Comparison of ENCODE assay signal across 14 cellular contexts in genomic region chr17:1693339-1693738, GRCh38.
"Had no signal": no experiment of that assay in that cellular context is flagged by ENCODE, and none has a peak within 500 bp of the region (broad histone marks: within the 10 kb centered on the region; RNA-seq: fewer than 3 reads in every experiment).

No MANE protein-coding gene starts in this region.

- ATAC-seq: sciatic nerve; stimulated activated naive CD8-positive, alpha-beta T cell treated with anti-CD3 and anti-CD28 coated beads, Interleukin-15, amount 100 ng/mL, for 72 hours had no signal

- H3K4me1 ChIP-seq: spleen had no signal

- H3K36me3 Mint-ChIP-seq: activated naive CD8-positive, alpha-beta T cell treated with anti-CD3 and anti-CD28 coated beads for 36 hours; type B pancreatic cell had no signal

- H3K27me3 ChIP-seq: dorsolateral prefrontal cortex, ovary, spleen had no signal

- DNase-seq: activated CD4-positive, alpha-beta T cell treated with anti-CD3 and anti-CD28 coated beads, Interleukin-2, amount 50 U/mL, for 1 hour; activated CD8-positive, alpha-beta memory T cell treated with anti-CD3 and anti-CD28 coated beads for 24 hours; activated naive CD8-positive, alpha-beta T cell treated with anti-CD3 and anti-CD28 coated beads for 36 hours; anterior cingulate cortex; dorsolateral prefrontal cortex; endodermal cell; hypothalamus; kidney glomerular epithelial cell; ovary; spleen; stimulated activated naive CD8-positive, alpha-beta T cell treated with anti-CD3 and anti-CD28 coated beads, Interleukin-15, amount 100 ng/mL, for 72 hours had no signal

- H3K4me3 Mint-ChIP-seq: activated naive CD8-positive, alpha-beta T cell treated with anti-CD3 and anti-CD28 coated beads for 36 hours; endodermal cell; mesothelial cell of epicardium; stimulated activated naive CD8-positive, alpha-beta T cell treated with anti-CD3 and anti-CD28 coated beads, Interleukin-15, amount 100 ng/mL, for 72 hours; type B pancreatic cell had no signal

- H3K4me1 Mint-ChIP-seq: activated naive CD8-positive, alpha-beta T cell treated with anti-CD3 and anti-CD28 coated beads for 36 hours; mesothelial cell of epicardium; stimulated activated naive CD8-positive, alpha-beta T cell treated with anti-CD3 and anti-CD28 coated beads, Interleukin-15, amount 100 ng/mL, for 72 hours had no signal

- H3K9me3 Mint-ChIP-seq: activated naive CD8-positive, alpha-beta T cell treated with anti-CD3 and anti-CD28 coated beads for 36 hours; stimulated activated naive CD8-positive, alpha-beta T cell treated with anti-CD3 and anti-CD28 coated beads, Interleukin-15, amount 100 ng/mL, for 72 hours had no signal

- H3K27me3 Mint-ChIP-seq: activated naive CD8-positive, alpha-beta T cell treated with anti-CD3 and anti-CD28 coated beads for 36 hours; stimulated activated naive CD8-positive, alpha-beta T cell treated with anti-CD3 and anti-CD28 coated beads, Interleukin-15, amount 100 ng/mL, for 72 hours; type B pancreatic cell had no signal

- H3K27ac Mint-ChIP-seq: activated naive CD8-positive, alpha-beta T cell treated with anti-CD3 and anti-CD28 coated beads for 36 hours; endodermal cell; mesothelial cell of epicardium; stimulated activated naive CD8-positive, alpha-beta T cell treated with anti-CD3 and anti-CD28 coated beads, Interleukin-15, amount 100 ng/mL, for 72 hours; type B pancreatic cell had no signal

- H3K9me3 ChIP-seq: spleen had no signal

- H3K36me3 ChIP-seq: ovary, spleen had no signal

- H3K4me3 ChIP-seq: dorsolateral prefrontal cortex, ovary, spleen had no signal

- H3K27ac ChIP-seq: dorsolateral prefrontal cortex, ovary, spleen had no signal
